Comparison of ENCODE assay signal across 23 cellular contexts in genomic region chr2:80858955-80859354, GRCh38.
"Had no signal": no experiment of that assay in that cellular context is flagged by ENCODE, and none has a peak within 500 bp of the region (broad histone marks: within the 10 kb centered on the region; RNA-seq: fewer than 3 reads in every experiment).

No MANE protein-coding gene starts in this region.

- H3K9me3 ChIP-seq: gastroesophageal sphincter, heart left ventricle, right lobe of liver, testis had no signal

- H3K27ac ChIP-seq: coronary artery, gastroesophageal sphincter, heart left ventricle, neural progenitor cell, right lobe of liver, testis, upper lobe of right lung, VCaP had no signal

- H3K4me2 ChIP-seq: neural progenitor cell had no signal

- H3K4me1 ChIP-seq: gastroesophageal sphincter, heart left ventricle, neural progenitor cell, right lobe of liver, testis, upper lobe of right lung had no signal

- H3K27me3 ChIP-seq: gastroesophageal sphincter, heart left ventricle, neural progenitor cell, right lobe of liver, testis, upper lobe of right lung had no signal

- ATAC-seq: activated T-cell treated with anti-CD3 and anti-CD28 coated beads, Interleukin-2, amount 50 U/mL, for 72 hours; gastroesophageal sphincter; heart left ventricle; left ventricle myocardium superior; naive thymus-derived CD4-positive, alpha-beta T cell; right lobe of liver; upper lobe of right lung had no signal

- H3K36me3 ChIP-seq: gastroesophageal sphincter, heart left ventricle, neural progenitor cell, right lobe of liver, upper lobe of right lung had no signal

- H3K27ac Mint-ChIP-seq: activated T-cell treated with anti-CD3 and anti-CD28 coated beads, Interleukin-2, amount 50 U/mL, for 72 hours; naive thymus-derived CD4-positive, alpha-beta T cell; neural progenitor cell had no signal

- FAIRE-seq: small intestine had no signal

- H3K4me1 Mint-ChIP-seq: central memory CD8-positive, alpha-beta T cell; naive thymus-derived CD4-positive, alpha-beta T cell; neural progenitor cell had no signal

- H3K4me3 Mint-ChIP-seq: activated T-cell treated with anti-CD3 and anti-CD28 coated beads, Interleukin-2, amount 50 U/mL, for 72 hours; central memory CD8-positive, alpha-beta T cell; naive thymus-derived CD4-positive, alpha-beta T cell; neural progenitor cell had no signal

- H3K9me3 Mint-ChIP-seq: neural progenitor cell had no signal

- H3K36me3 Mint-ChIP-seq: naive thymus-derived CD4-positive, alpha-beta T cell; neural progenitor cell had no signal

- H3K4me3 ChIP-seq: coronary artery, gastroesophageal sphincter, heart left ventricle, neural progenitor cell, right lobe of liver, testis, upper lobe of right lung had no signal

- DNase-seq: activated CD4-positive, alpha-beta T cell treated with anti-CD3 and anti-CD28 coated beads, Interleukin-2, amount 50 U/mL, for 1 hour; activated CD4-positive, CD25-positive, alpha-beta regulatory T cell treated with anti-CD3 and anti-CD28 coated beads, Interleukin-2, amount 50 U/mL, for 72 hours; activated CD8-positive, alpha-beta memory T cell treated with anti-CD3 and anti-CD28 coated beads for 24 hours; activated CD8-positive, alpha-beta memory T cell treated with anti-CD3 and anti-CD28 coated beads, Interleukin-2, amount 50 U/mL, for 48 hours; activated effector memory CD4-positive, alpha-beta T cell treated with anti-CD3 and anti-CD28 coated beads, Interleukin-2, amount 50 U/mL, for 16 hours; activated naive CD4-positive, alpha-beta T cell treated with anti-CD3 and anti-CD28 coated beads, Interleukin-2, amount 50 U/mL, for 16 hours; activated T-cell treated with anti-CD3 and anti-CD28 coated beads, Interleukin-2, amount 50 U/mL, for 72 hours; aorta; erythroblast; heart left ventricle; left ventricle myocardium superior; naive thymus-derived CD4-positive, alpha-beta T cell; right lobe of liver; small intestine; stimulated activated CD4-positive, alpha-beta T cell treated with anti-CD3 and anti-CD28 coated beads, Interleukin-4, amount 100 ng/mL, for 1 hour; T-helper 2 cell; testis; upper lobe of right lung had no signal

- H3K9ac ChIP-seq: neural progenitor cell had no signal

- H3K27me3 Mint-ChIP-seq: central memory CD8-positive, alpha-beta T cell; naive thymus-derived CD4-positive, alpha-beta T cell had no signal
